ENCODE assay signal across 28 cellular contexts in genomic region chr15:67512933-67513714, GRCh38.
"Had no signal": no experiment of that assay in that cellular context is flagged by ENCODE, and none has a peak within 500 bp of the region (broad histone marks: within the 10 kb centered on the region; RNA-seq: fewer than 3 reads in every experiment).

No MANE protein-coding gene starts in this region.

- H3K9me3 Mint-ChIP-seq: naive B cell; natural killer cell treated with Interleukin-12 subunit alpha and Interleukin-12 subunit beta and Interleukin-15 and Interleukin-18, amount 100 ng/mL, for 72 hours; neural crest cell; stimulated activated naive CD8-positive, alpha-beta T cell treated with anti-CD3 and anti-CD28 coated beads, Interleukin-15, amount 100 ng/mL, for 72 hours had no signal

- H3K79me2 ChIP-seq: hepatocyte, parathyroid adenoma had no signal

- H3K27me3 Mint-ChIP-seq: naive B cell; natural killer cell treated with Interleukin-12 subunit alpha and Interleukin-12 subunit beta and Interleukin-15 and Interleukin-18, amount 100 ng/mL, for 72 hours; progenitor cell of endocrine pancreas; stimulated activated naive CD8-positive, alpha-beta T cell treated with anti-CD3 and anti-CD28 coated beads, Interleukin-15, amount 100 ng/mL, for 72 hours had no signal

- H3K27me3 ChIP-seq: dorsolateral prefrontal cortex, gastrocnemius medialis, heart left ventricle, hepatocyte, neutrophil, right lobe of liver, suprapubic skin, transverse colon, upper lobe of right lung, vagina had no signal

- H3K27ac ChIP-seq: dorsolateral prefrontal cortex, gastrocnemius medialis, heart left ventricle, hepatocyte, neutrophil, parathyroid adenoma, right lobe of liver, suprapubic skin, transverse colon, upper lobe of right lung, vagina had no signal

- H3K4me1 ChIP-seq: gastrocnemius medialis, heart left ventricle, parathyroid adenoma, right lobe of liver, transverse colon, upper lobe of right lung, vagina had no signal

- H3K4me2 ChIP-seq: hepatocyte, smooth muscle cell had no signal

- H3K4me3 Mint-ChIP-seq: naive B cell; natural killer cell treated with Interleukin-12 subunit alpha and Interleukin-12 subunit beta and Interleukin-15 and Interleukin-18, amount 100 ng/mL, for 72 hours; neural crest cell; stimulated activated naive CD8-positive, alpha-beta T cell treated with anti-CD3 and anti-CD28 coated beads, Interleukin-15, amount 100 ng/mL, for 72 hours had no signal

- H3K36me3 ChIP-seq: neutrophil had no signal

- H3K4me3 ChIP-seq: dorsolateral prefrontal cortex, gastrocnemius medialis, heart left ventricle, hepatocyte, lung, right lobe of liver, smooth muscle cell, suprapubic skin, transverse colon, upper lobe of right lung, vagina had no signal

- H3K4me1 Mint-ChIP-seq: neural crest cell had no signal

- H3K9me3 ChIP-seq: gastrocnemius medialis, heart left ventricle, neutrophil, right lobe of liver, suprapubic skin, transverse colon, upper lobe of right lung, vagina had no signal

- H3K36me3 Mint-ChIP-seq: natural killer cell treated with Interleukin-12 subunit alpha and Interleukin-12 subunit beta and Interleukin-15 and Interleukin-18, amount 100 ng/mL, for 72 hours had no signal

- H3K27ac Mint-ChIP-seq: natural killer cell treated with Interleukin-12 subunit alpha and Interleukin-12 subunit beta and Interleukin-15 and Interleukin-18, amount 100 ng/mL, for 72 hours; progenitor cell of endocrine pancreas; stimulated activated naive CD8-positive, alpha-beta T cell treated with anti-CD3 and anti-CD28 coated beads, Interleukin-15, amount 100 ng/mL, for 72 hours had no signal

- DNase-seq: dorsolateral prefrontal cortex; effector CD4-positive, alpha-beta T cell; foreskin fibroblast; gastrocnemius medialis; heart left ventricle; kidney; mesendoderm; naive B cell; right lobe of liver; stimulated activated CD4-positive, alpha-beta T cell treated with anti-CD3 and anti-CD28 coated beads, Interleukin-12 subunit alpha, Interleukin-12 subunit beta, amount 100 ng/mL, for 4 hours; stimulated activated CD4-positive, alpha-beta T cell treated with anti-CD3 and anti-CD28 coated beads, Interleukin-1b, Interleukin-23, amount 100 ng/mL, for 48 hours; stimulated activated CD4-positive, alpha-beta T cell treated with anti-CD3 and anti-CD28 coated beads, Interleukin-4, amount 100 ng/mL, for 1 hour; stimulated activated CD8-positive, alpha-beta memory T cell treated with anti-CD3 and anti-CD28 coated beads, Interleukin-4, amount 100 ng/mL, for 48 hours; stimulated activated naive CD4-positive, alpha-beta T cell; stimulated activated naive CD8-positive, alpha-beta T cell treated with anti-CD3 and anti-CD28 coated beads, Interleukin-15, amount 100 ng/mL, for 72 hours; transverse colon; upper lobe of right lung had no signal

- H3K9ac ChIP-seq: parathyroid adenoma had no signal

- H2AFZ ChIP-seq: hepatocyte, parathyroid adenoma had no signal

- ATAC-seq: gastrocnemius medialis; heart left ventricle; left lobe of liver; natural killer cell treated with Interleukin-12 subunit alpha and Interleukin-12 subunit beta and Interleukin-15 and Interleukin-18, amount 100 ng/mL, for 72 hours; right lobe of liver; stimulated activated naive CD8-positive, alpha-beta T cell treated with anti-CD3 and anti-CD28 coated beads, Interleukin-15, amount 100 ng/mL, for 72 hours; upper lobe of right lung had no signal
